8 cellular contexts compared by ENCODE assay signal in genomic region chr20:38962044-38962897, GRCh38. TPM values are rescaled to one million over a fixed set of nuclear protein-coding genes. Genes with fewer than 3 reads are reported as not detected.
DNase-seq lines count a peak whose midpoint lies in the region; ATAC-seq, FAIRE-seq and TF ChIP-seq lines count a peak whose summit lies in the region.

DHX35 (plus strand) TSS chr20:38962344; CDS start chr20:38962368, 24 bp downstream.

- TF ChIP-seq CTCF in AG04449 (IDR thresholded peaks at IDR 0.05; ENCODE audit: insufficient read depth, low read length, missing control alignments) = peak; percentile 47
- TF ChIP-seq CTCF in VCaP (conservative IDR thresholded peaks at IDR 0.05) = peak; percentile 46; the same call in 1 of the 2 replicates
- no peak for TF ChIP-seq CTCF in breast epithelium (IDR thresholded peaks at IDR 0.05)

- H3K4me1 ChIP-seq in breast epithelium (peaks cover 0 to 6% of the 10 kb centered on the region in 2 donors), iPS-20b (ENCODE audit: insufficient read depth, low read length) (peaks cover 9% of the 10 kb centered on the region; the same call in 1 of the 2 replicates), small intestine (ENCODE audit: control insufficient read depth in 2 of 2, insufficient read depth in 1 of 2, low read depth in 1 of 2, low read length in 1 of 2) (peaks cover 0 to 3% of the 10 kb centered on the region in 2 donors)

- no peaks in the 10 kb centered on the region for H3K36me3 ChIP-seq in breast epithelium
- peaks cover 23% of the 10 kb centered on the region; the same call in 1 of the 2 replicates for H3K36me3 ChIP-seq in iPS-20b (ENCODE audit: insufficient read depth, low read depth, low read length)
- no peaks in the 10 kb centered on the region for H3K36me3 ChIP-seq in small intestine (ENCODE audit: control insufficient read depth in 2 of 2, insufficient read depth in 2 of 2, low read length in 2 of 2)

- H3K9me3 ChIP-seq in breast epithelium = no peaks in the 10 kb centered on the region
- H3K9me3 ChIP-seq in iPS-20b (ENCODE audit: insufficient read depth, low read depth, low read length) = no peaks in the 10 kb centered on the region
- no peaks in the 10 kb centered on the region for H3K9me3 ChIP-seq in small intestine (ENCODE audit: control insufficient read depth, low read depth)

- no peaks in the 10 kb centered on the region for H3K27me3 ChIP-seq in breast epithelium
- no peaks in the 10 kb centered on the region for H3K27me3 ChIP-seq in iPS-20b (ENCODE audit: insufficient read depth, low read length)
- H3K27me3 ChIP-seq in small intestine (ENCODE audit: control insufficient read depth in 2 of 2, insufficient read depth in 2 of 2, low read length in 2 of 2) = no peaks in the 10 kb centered on the region

- ATAC-seq in GM18868 (IDR thresholded peaks at IDR 0.05; ENCODE audit: unreplicated experiment) (peak; percentile 95), HG03108 (IDR thresholded peaks at IDR 0.05; ENCODE audit: unreplicated experiment) (peak; percentile 94)

- no peak for TF ChIP-seq POLR2A in breast epithelium (IDR thresholded peaks at IDR 0.05)

- peak; percentile 50 for DNase-seq in AG04449 (ENCODE audit: low read depth, low spot score)
- DNase-seq in NCI-H2196 (lab: John Stamatoyannopoulos, UW; ENCODE audit: unreplicated experiment) = peak; percentile 97
- peak; percentile 96 to 98 for DNase-seq in breast epithelium (ENCODE audit: low spot score in 2 of 2)
- peak; percentile 97 for DNase-seq in small intestine

- intact Hi-C loops in breast epithelium (cut with DNase I; ENCODE audit: low total_unique reads) = no loop called here

- H3K4me3 ChIP-seq in AG04449 (ENCODE audit: low read depth, low read length) (peak within 1 kb of the TSS; percentile 91), breast epithelium (peak within 1 kb of the TSS; percentile 93 to 99 (median 95)), iPS-20b (ENCODE audit: low read length) (peak within 1 kb of the TSS; percentile 96), small intestine (ENCODE audit: low read depth in 1 of 2, low read length in 2 of 2) (peak within 1 kb of the TSS; percentile 89 to 95)

- no peak for FAIRE-seq in small intestine (lab: Jason Lieb, UNC)

- CTCF ChIA-PET in AG04449 (lab: Yijun Ruan, JAX) = interaction anchor here (0.8 to 1.9 kb wide), 13 partner anchors 11 to 88 kb away, joined by 3 to 9 read pairs (median 4); partner anchors contain the start of gene FAM83D

- 0 to 1% (median 0%) methylated on average over 62 to 70 of the region's 70 CpGs for WGBS in small intestine, 3 donors

- POLR2A ChIA-PET in AG04449 (lab: Yijun Ruan, JAX) = interaction anchor here (0.6 to 1.5 kb wide), 5 partner anchors 8 to 956 kb away, joined by 3 to 8 read pairs (median 3); partner anchors contain the start of gene FAM83D

- H3K27ac ChIP-seq in VCaP (peak within 1 kb of the TSS; percentile 84), breast epithelium (peak within 1 kb of the TSS; percentile 92), iPS-20b (ENCODE audit: low read length) (peak within 1 kb of the TSS; percentile 99), small intestine (ENCODE audit: low read depth in 1 of 2, low read length in 1 of 2) (peak within 1 kb of the TSS; percentile 78 to 96)

- peak within 1 kb of the TSS; percentile 99 for H3K9ac ChIP-seq in iPS-20b (ENCODE audit: low read depth, low read length)

RNA-seq across cellular contexts. Expression of gene DHX35, which starts in this region (rescaled TPM):
- total RNA-seq in breast epithelium = 10 to 100 TPM; 11.0 to 20.3 (median 20.1) TPM
- 1 to 10 TPM; 6.5 to 8.9 (median 8.1) TPM for polyA plus RNA-seq in small intestine

Comparison
In these comparisons a context has a peak if more than half of its experiments do, and no peak if none do; other contexts are left out.
1. Peak in every context shown above with its lines: DNase-seq, ATAC-seq, H3K4me3 ChIP-seq and H3K27ac ChIP-seq.
2. CTCF ChIP-seq: peak in AG04449 (single experiment) and VCaP (single experiment); none in breast epithelium (0 of 3).